In genomic region chr6:27374824-27375612, GRCh38 we compare ENCODE assay signal across 8 cellular contexts. TPM values are rescaled to one million over a fixed set of nuclear protein-coding genes. Genes with fewer than 3 reads are reported as not detected.
DNase-seq lines count a peak whose midpoint lies in the region; ATAC-seq and TF ChIP-seq lines count a peak whose summit lies in the region.

No MANE protein-coding gene starts in this region.

- ATAC-seq in GM19035 (IDR thresholded peaks at IDR 0.05; ENCODE audit: unreplicated experiment): no peak

- CTCF ChIA-PET in BJ (lab: Yijun Ruan, JAX) (interaction anchor here (0.6 kb wide), 2 partner anchors 45 to 77 kb away, joined by 3 read pairs; no protein-coding TSS in a partner anchor), HEK293 (lab: Yijun Ruan, JAX) (interaction anchor here (0.7 to 1.3 kb wide), 2 partner anchors 42 to 772 kb away, joined by 3 to 5 read pairs; no protein-coding TSS in a partner anchor)

- H3K4me3 ChIP-seq in BJ (ENCODE audit: low read depth, low read length) (peak overlapping the region; percentile 27), HEK293 (ENCODE audit: low read depth, low read length) (peak overlapping the region; percentile 73), epithelial cell of proximal tubule (ENCODE audit: low read depth, low read length) (peak overlapping the region; percentile 59)

- H3K36me3 ChIP-seq in BJ (ENCODE audit: control insufficient read depth, insufficient read depth, low read length): no peaks in the 10 kb centered on the region
- no peaks in the 10 kb centered on the region for H3K36me3 ChIP-seq in HEK293 (ENCODE audit: control insufficient read depth in 2 of 2, insufficient read depth in 1 of 2, low read length in 2 of 2)

- no peaks in the 10 kb centered on the region for H3K4me1 ChIP-seq in HEK293 (ENCODE audit: control insufficient read depth, insufficient read depth, low read length)

- no peaks in the 10 kb centered on the region for H3K9me3 ChIP-seq in HEK293 (ENCODE audit: control insufficient read depth, insufficient read depth, low read depth, low read length)

- POLR2A ChIA-PET in BJ (lab: Charles Lee): no interaction called here
- POLR2A ChIA-PET in HEK293 (lab: Yijun Ruan, JAX): interaction anchor here (0.6 to 1.9 kb wide), 4 partner anchors 13 to 388 kb away, joined by 3 to 12 read pairs (median 5); partner anchors contain the start of genes ZNF184 and ZNF391

- DNase-seq in BJ (ENCODE audit: low read depth) (no peak), NCI-H526 treated with DMSO at 0.1 percent for 48 hours (lab: John Stamatoyannopoulos, UW) (peak; percentile 38), activated T-cell treated with anti-CD3 and anti-CD28 coated beads for 4 hours (peak; percentile 57), epithelial cell of proximal tubule (ENCODE audit: low read depth) (no peak), midbrain (lab: John Stamatoyannopoulos, UW) (peak; percentile 76)
- peak; percentile 34 for DNase-seq in stimulated activated CD8-positive, alpha-beta memory T cell treated with anti-CD3 and anti-CD28 coated beads, Interleukin-15, amount 100 ng/mL, for 1 hour (ENCODE audit: low read depth)

- TF ChIP-seq CTCF in BJ (IDR thresholded peaks at IDR 0.05; ENCODE audit: insufficient read depth, low read depth, low read length) (no peak), HEK293 (tag by site-specific recombination; IDR thresholded peaks at IDR 0.05) (no peak), epithelial cell of proximal tubule (conservative IDR thresholded peaks at IDR 0.05; ENCODE audit: low read depth, low read length) (no peak)

- no peaks in the 10 kb centered on the region for H3K27me3 ChIP-seq in BJ (ENCODE audit: control insufficient read depth, insufficient read depth, low read length)

- peak overlapping the region; percentile 10; the same call in 1 of the 2 replicates for H3K27ac ChIP-seq in HEK293 (ENCODE audit: extremely low read depth, low read depth, low read length)

TF ChIP-seq in HEK293, 187 proteins besides CTCF, POLR2A, EP300 and RAD21 (continues in another document):
- peak; percentile 21; the same call in 1 of the 2 replicates for TF ChIP-seq YY2 (tag by site-specific recombination; IDR thresholded peaks at IDR 0.05)
- no peak for TF ChIP-seq ZNF423 (tag by site-specific recombination; IDR thresholded peaks at IDR 0.05)
- peak; percentile 89 for TF ChIP-seq ZBTB8A (tag by site-specific recombination; IDR thresholded peaks at IDR 0.05)
- TF ChIP-seq ZNF677 (tag by site-specific recombination; IDR thresholded peaks at IDR 0.05): no peak
- 0 out of 2 replicates have a peak, but pooled peaks have one; percentile 33 for TF ChIP-seq TCF7L2 (IDR thresholded peaks at IDR 0.05; ENCODE audit: borderline replicate concordance, low read depth, low read length)
- TF ChIP-seq ZBTB44 (tag by site-specific recombination; IDR thresholded peaks at IDR 0.05): no peak
- no peak for TF ChIP-seq ZNF626 (tag by site-specific recombination; IDR thresholded peaks at IDR 0.05)
- no peak for TF ChIP-seq ZNF146 (tag by site-specific recombination; IDR thresholded peaks at IDR 0.05)
- TF ChIP-seq ZBTB26 (tag by site-specific recombination; optimal IDR thresholded peaks at IDR 0.05): peak; percentile 23
- TF ChIP-seq ZNF514 (tag by site-specific recombination; IDR thresholded peaks at IDR 0.05): no peak
- TF ChIP-seq ZBTB20 (tag by site-specific recombination; IDR thresholded peaks at IDR 0.05): peak; percentile 91
- TF ChIP-seq YY1 (tag by site-specific recombination; IDR thresholded peaks at IDR 0.05): peak; percentile 46; the same call in 1 of the 2 replicates
- no peak for TF ChIP-seq ZNF549 (tag by site-specific recombination; IDR thresholded peaks at IDR 0.05)
- 0 out of 2 replicates have a peak, but pooled peaks have one; percentile 18 for TF ChIP-seq ZNF501 (tag by site-specific recombination; IDR thresholded peaks at IDR 0.05)
- no peak for TF ChIP-seq ZNF560 (tag by site-specific recombination; IDR thresholded peaks at IDR 0.05; ENCODE audit: borderline replicate concordance)
- TF ChIP-seq ZEB2 (tag by site-specific recombination; IDR thresholded peaks at IDR 0.05): peak; percentile 38
- peak; percentile 46; the same call in 1 of the 2 replicates for TF ChIP-seq ZNF777 (tag by site-specific recombination; IDR thresholded peaks at IDR 0.05; ENCODE audit: borderline replicate concordance)
- TF ChIP-seq PRDM10 (tag by site-specific recombination; IDR thresholded peaks at IDR 0.05): peak; percentile 64
- TF ChIP-seq REPIN1 (tag by site-specific recombination; IDR thresholded peaks at IDR 0.05; ENCODE audit: low read depth): no peak
- peak; percentile 86 for TF ChIP-seq ATF2 (tag by site-specific recombination; IDR thresholded peaks at IDR 0.05; ENCODE audit: low read depth)
- TF ChIP-seq ZNF623 (tag by site-specific recombination; IDR thresholded peaks at IDR 0.05): no peak
- peak; percentile 64 for TF ChIP-seq ZBTB17 (tag by site-specific recombination; IDR thresholded peaks at IDR 0.05)
- TF ChIP-seq ZNF335 (tag by site-specific recombination; conservative IDR thresholded peaks at IDR 0.05): peak; percentile 86
- no peak for TF ChIP-seq ZNF544 (tag by site-specific recombination; IDR thresholded peaks at IDR 0.05)
- peak; percentile 74; the same call in 1 of the 2 replicates for TF ChIP-seq ZNF76 (tag by site-specific recombination; IDR thresholded peaks at IDR 0.05; ENCODE audit: borderline replicate concordance, low read depth)
- no peak for TF ChIP-seq BCL11B (tag by site-specific recombination; IDR thresholded peaks at IDR 0.05; ENCODE audit: low read depth)
- peak; percentile 14; the same call in 1 of the 2 replicates for TF ChIP-seq ZNF660 (tag by site-specific recombination; IDR thresholded peaks at IDR 0.05)
- TF ChIP-seq ZNF433 (tag by site-specific recombination; IDR thresholded peaks at IDR 0.05; ENCODE audit: low read depth): no peak

RNA-seq across cellular contexts. Expression of gene ZNF391, which starts 13.5 kb away (rescaled TPM):
- polyA plus RNA-seq in BJ (2011; rRNA removed): 0.27 and 0.50 TPM in 2 replicates
- 0.31 and 0.57 TPM in 2 replicates for polyA minus RNA-seq in BJ (2011; rRNA and poly(A)+ RNA removed)
- 1.2 and 1.4 TPM in 2 replicates for total RNA-seq in epithelial cell of proximal tubule

Comparison
In these comparisons a context has a peak if more than half of its experiments do, and no peak if none do; other contexts are left out.
1. DNase-seq: peak in NCI-H526 treated with DMSO at 0.1 percent for 48 hours (single experiment), activated T-cell treated with anti-CD3 and anti-CD28 coated beads for 4 hours (single experiment), midbrain (single experiment) and stimulated activated CD8-positive, alpha-beta memory T cell treated with anti-CD3 and anti-CD28 coated beads, Interleukin-15, amount 100 ng/mL, for 1 hour (single experiment); none in BJ (single experiment) and epithelial cell of proximal tubule (single experiment).
2. Peak in every context shown above with its lines, with median percentiles within 50 percentile points of each other: H3K4me3 ChIP-seq.